24 cellular contexts compared by ENCODE assay signal in the genomic region with DNA sequence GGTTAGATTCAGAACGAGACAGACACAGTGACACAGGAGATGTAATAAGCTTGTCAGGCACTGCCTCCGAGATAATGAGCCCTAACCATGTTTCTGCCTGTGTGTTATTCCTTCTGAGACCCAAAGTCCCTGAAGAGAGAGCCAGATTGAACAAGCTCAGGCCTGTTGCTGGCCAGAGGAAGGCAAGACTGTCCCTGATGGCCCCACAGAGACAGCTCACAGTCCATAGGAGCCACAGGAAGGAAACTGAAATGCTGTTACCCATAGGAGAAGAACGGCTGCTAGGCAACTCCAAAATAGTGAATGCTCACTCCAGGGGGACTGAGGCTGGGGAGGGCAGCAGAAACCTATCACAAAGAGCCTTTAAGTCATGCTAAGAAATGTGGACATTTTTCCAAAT.
"Had no signal": no experiment of that assay in that cellular context is flagged by ENCODE, and none has a peak within 500 bp of the region (broad histone marks: within the 10 kb centered on the region; RNA-seq: fewer than 3 reads in every experiment).

No MANE protein-coding gene starts in this region.

- H3K4me3 ChIP-seq: gastrocnemius medialis, heart right ventricle, lung, mucosa of descending colon, right atrium auricular region, skin epidermis, tibial nerve, vagina had no signal

- H3K27me3 Mint-ChIP-seq: dendritic cell treated with granulocyte-macrophage colony-stimulating factor and Interleukin-4, amounts not matched to agents 40 ng/mL and 50 ng/mL, for 4 days; progenitor cell of endocrine pancreas had no signal

- H3K4me1 ChIP-seq: gastrocnemius medialis, heart right ventricle, right atrium auricular region, tibial nerve, vagina had no signal

- H3K27me3 ChIP-seq: gastrocnemius medialis, right atrium auricular region, tibial nerve, vagina had no signal

- H3K36me3 Mint-ChIP-seq: naive thymus-derived CD4-positive, alpha-beta T cell had no signal

- H3K27ac ChIP-seq: gastrocnemius medialis, heart right ventricle, right atrium auricular region, skin epidermis, tibial nerve, vagina had no signal

- H3K4me3 Mint-ChIP-seq: activated CD4-positive, alpha-beta T cell treated with anti-CD3 and anti-CD28 coated beads, Interleukin-2, amount 10 ng/mL, durations not matched to agents 24 days and 14 days; activated naive CD8-positive, alpha-beta T cell treated with anti-CD3 and anti-CD28 coated beads, Interleukin-2, amount 50 U/mL, for 24 hours; dendritic cell treated with granulocyte-macrophage colony-stimulating factor and Interleukin-4, amounts not matched to agents 40 ng/mL and 50 ng/mL, for 4 days; naive thymus-derived CD4-positive, alpha-beta T cell had no signal

- H3K9me3 ChIP-seq: gastrocnemius medialis, heart right ventricle, mucosa of descending colon, right atrium auricular region, tibial nerve, vagina had no signal

- H3K9me3 Mint-ChIP-seq: activated CD4-positive, alpha-beta T cell treated with anti-CD3 and anti-CD28 coated beads, Interleukin-2, amount 10 ng/mL, durations not matched to agents 24 days and 14 days; activated naive CD8-positive, alpha-beta T cell treated with anti-CD3 and anti-CD28 coated beads, Interleukin-2, amount 50 U/mL, for 24 hours; dendritic cell treated with granulocyte-macrophage colony-stimulating factor and Interleukin-4, amounts not matched to agents 40 ng/mL and 50 ng/mL, for 4 days had no signal

- ATAC-seq: activated naive CD8-positive, alpha-beta T cell treated with anti-CD3 and anti-CD28 coated beads, Interleukin-2, amount 50 U/mL, for 24 hours; gastrocnemius medialis; heart right ventricle; left colon; mucosa of descending colon; naive thymus-derived CD4-positive, alpha-beta T cell had no signal

- H3K4me1 Mint-ChIP-seq: activated naive CD8-positive, alpha-beta T cell treated with anti-CD3 and anti-CD28 coated beads, Interleukin-2, amount 50 U/mL, for 24 hours had no signal

- DNase-seq: activated CD4-positive, alpha-beta T cell treated with anti-CD3 and anti-CD28 coated beads, Interleukin-2, amount 10 ng/mL, durations not matched to agents 24 days and 14 days; activated CD4-positive, CD25-positive, alpha-beta regulatory T cell; activated CD8-positive, alpha-beta memory T cell treated with anti-CD3 and anti-CD28 coated beads, Interleukin-2, amount 50 U/mL, for 48 hours; activated naive CD4-positive, alpha-beta T cell; activated naive CD8-positive, alpha-beta T cell treated with anti-CD3 and anti-CD28 coated beads, Interleukin-2, amount 50 U/mL, for 24 hours; aorta; effector memory CD4-positive, alpha-beta T cell; gastrocnemius medialis; heart right ventricle; left colon; mucosa of descending colon; naive thymus-derived CD4-positive, alpha-beta T cell; nucleus accumbens; stimulated activated CD4-positive, alpha-beta T cell treated with anti-CD3 and anti-CD28 coated beads, Interleukin-4, amount 100 ng/mL, for 4 hours; stimulated activated CD8-positive, alpha-beta memory T cell treated with anti-CD3 and anti-CD28 coated beads, Interleukin-4, amount 100 ng/mL, for 48 hours; stimulated activated naive CD4-positive, alpha-beta T cell treated with Interleukin-2 at 50 U/mL for 16 hours; substantia nigra had no signal

- H3K27ac Mint-ChIP-seq: activated CD4-positive, alpha-beta T cell treated with anti-CD3 and anti-CD28 coated beads, Interleukin-2, amount 10 ng/mL, durations not matched to agents 24 days and 14 days; activated naive CD8-positive, alpha-beta T cell treated with anti-CD3 and anti-CD28 coated beads, Interleukin-2, amount 50 U/mL, for 24 hours; dendritic cell treated with granulocyte-macrophage colony-stimulating factor and Interleukin-4, amounts not matched to agents 40 ng/mL and 50 ng/mL, for 4 days; naive thymus-derived CD4-positive, alpha-beta T cell; progenitor cell of endocrine pancreas had no signal

- H3K36me3 ChIP-seq: gastrocnemius medialis, heart right ventricle, right atrium auricular region, tibial nerve, vagina had no signal
